8 cellular contexts compared by ENCODE assay signal in the genomic region with DNA sequence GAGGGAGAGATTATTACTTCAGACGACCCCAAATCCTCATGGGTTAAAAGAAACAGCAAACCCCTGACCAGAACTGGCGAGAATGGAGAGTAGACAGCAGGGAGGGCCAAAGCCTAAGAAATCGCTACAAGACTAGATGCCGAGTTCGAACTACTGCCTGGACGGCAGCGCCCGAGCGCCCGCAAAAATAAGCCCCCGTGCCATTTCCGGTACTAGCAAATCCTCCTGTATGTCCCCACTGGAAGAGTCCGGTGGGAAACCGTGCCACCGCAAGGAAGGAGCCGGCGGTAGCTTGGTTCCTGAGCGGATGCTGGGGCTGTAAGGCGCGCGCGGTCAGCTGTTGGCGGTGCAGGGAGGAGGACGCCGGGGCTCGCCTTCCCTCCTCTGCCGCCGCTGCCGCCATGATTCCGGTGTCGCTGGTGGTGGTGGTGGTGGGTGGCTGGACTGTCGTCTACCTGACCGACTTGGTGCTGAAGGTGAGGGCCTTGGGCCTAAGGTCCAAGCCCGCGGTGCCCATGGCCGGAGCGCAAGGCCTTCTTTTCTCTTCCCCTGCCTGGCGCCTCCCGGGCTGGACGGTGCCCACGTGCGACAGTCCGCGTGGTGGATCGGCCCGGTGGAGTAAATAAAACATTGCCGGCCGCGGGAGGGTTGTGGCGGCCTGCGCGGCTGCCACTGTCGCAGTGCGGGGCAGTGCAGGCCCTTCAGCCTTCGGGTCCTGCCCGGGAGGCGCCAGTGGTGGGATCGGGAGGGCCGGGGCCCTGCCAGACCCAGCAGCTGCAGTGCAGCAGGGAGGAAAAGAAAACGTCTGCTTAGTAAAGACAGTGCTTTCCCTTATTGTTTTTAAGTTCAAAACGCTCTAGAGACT. TPM values are rescaled to one million over a fixed set of nuclear protein-coding genes. Genes with fewer than 3 reads are reported as not detected.
DNase-seq lines count a peak whose midpoint lies in the region; ATAC-seq and TF ChIP-seq lines count a peak whose summit lies in the region.

A gene (plus strand): TSS at position 284 of the 865 bp plus-strand sequence. CDS start 118 bp downstream, at position 402.

- TF ChIP-seq POLR2A in vagina (IDR thresholded peaks at IDR 0.05), result peak in 1 of 2 donors; percentile 18

- H3K9me3 ChIP-seq in ascending aorta (no peaks in the 10 kb centered on the region), vagina (no peaks in the 10 kb centered on the region)

- peak; percentile 83 for ATAC-seq in GM18502 (IDR thresholded peaks at IDR 0.05; ENCODE audit: poor library complexity, unreplicated experiment)
- peak; percentile 84 for ATAC-seq in HG02943 (IDR thresholded peaks at IDR 0.05; ENCODE audit: low read depth, unreplicated experiment)

- peak in 1 of 3 experiments; percentile 27 for TF ChIP-seq CTCF in ascending aorta (IDR thresholded peaks at IDR 0.05)
- TF ChIP-seq CTCF in vagina (IDR thresholded peaks at IDR 0.05), result peak in 1 of 3 experiments; percentile 8

- peak within 1 kb of the TSS; percentile 45 for H3K9ac ChIP-seq in rectal smooth muscle tissue (ENCODE audit: low read length)

- H3K27ac ChIP-seq in ascending aorta (peak within 1 kb of the TSS; percentile 76 to 82), rectal smooth muscle tissue (ENCODE audit: low read depth, low read length) (peak within 1 kb of the TSS; percentile 82), vagina (peak within 1 kb of the TSS; percentile 67)

- no peaks in the 10 kb centered on the region for H3K4me1 ChIP-seq in ascending aorta
- H3K4me1 ChIP-seq in rectal smooth muscle tissue (ENCODE audit: control insufficient read depth, insufficient read depth, low read length), result no peaks in the 10 kb centered on the region
- peaks cover 8% of the 10 kb centered on the region for H3K4me1 ChIP-seq in vagina

- H3K36me3 ChIP-seq in ascending aorta (no peaks in the 10 kb centered on the region), rectal smooth muscle tissue (ENCODE audit: control insufficient read depth, insufficient read depth, low read length) (no peaks in the 10 kb centered on the region), vagina (no peaks in the 10 kb centered on the region)

- intact Hi-C loops in ascending aorta (cut with DNase I) (loop anchor here (1.0 to 5.0 kb wide), 2 partner anchors 136 to 298 kb away; no protein-coding TSS in a partner anchor), vagina (cut with DNase I) (no loop called here)

- DNase-seq in NCI-H187 treated with DMSO at 0.1 percent for 48 hours (lab: John Stamatoyannopoulos, UW), result peak; percentile 21
- DNase-seq in T-helper 2 cell, result peak; percentile 49 to 93 (median 69)
- DNase-seq in ascending aorta (ENCODE audit: low spot score in 2 of 2), result peak; percentile 27 to 89
- DNase-seq in hepatic stellate cell (ENCODE audit: low spot score), result peak; percentile 50
- DNase-seq in vagina (ENCODE audit: extremely low spot score in 2 of 2), result no peak

- H3K4me3 ChIP-seq in ascending aorta (peak within 1 kb of the TSS; percentile 63 to 79), rectal smooth muscle tissue (ENCODE audit: low read length) (peak within 1 kb of the TSS; percentile 88), vagina (peak within 1 kb of the TSS; percentile 62 to 65)

- no peaks in the 10 kb centered on the region for H3K27me3 ChIP-seq in ascending aorta
- H3K27me3 ChIP-seq in rectal smooth muscle tissue (ENCODE audit: control insufficient read depth, insufficient read depth, low read length), result no peaks in the 10 kb centered on the region
- H3K27me3 ChIP-seq in vagina, result no peaks in the 10 kb centered on the region

RNA-seq across cellular contexts. Expression of the gene that starts here (rescaled TPM):
- total RNA-seq in ascending aorta (6.2 TPM), vagina (9.3 TPM)

Comparison
In these comparisons a context has a peak if more than half of its experiments do, and no peak if none do; other contexts are left out.
1. DNase-seq: peak in NCI-H187 treated with DMSO at 0.1 percent for 48 hours (single experiment), T-helper 2 cell (5 of 5), ascending aorta (2 of 2) and hepatic stellate cell (single experiment); none in vagina (0 of 2).
2. Peak in every context shown above with its lines, with median percentiles within 50 percentile points of each other: H3K27ac ChIP-seq and H3K4me3 ChIP-seq.